In the genomic region with DNA sequence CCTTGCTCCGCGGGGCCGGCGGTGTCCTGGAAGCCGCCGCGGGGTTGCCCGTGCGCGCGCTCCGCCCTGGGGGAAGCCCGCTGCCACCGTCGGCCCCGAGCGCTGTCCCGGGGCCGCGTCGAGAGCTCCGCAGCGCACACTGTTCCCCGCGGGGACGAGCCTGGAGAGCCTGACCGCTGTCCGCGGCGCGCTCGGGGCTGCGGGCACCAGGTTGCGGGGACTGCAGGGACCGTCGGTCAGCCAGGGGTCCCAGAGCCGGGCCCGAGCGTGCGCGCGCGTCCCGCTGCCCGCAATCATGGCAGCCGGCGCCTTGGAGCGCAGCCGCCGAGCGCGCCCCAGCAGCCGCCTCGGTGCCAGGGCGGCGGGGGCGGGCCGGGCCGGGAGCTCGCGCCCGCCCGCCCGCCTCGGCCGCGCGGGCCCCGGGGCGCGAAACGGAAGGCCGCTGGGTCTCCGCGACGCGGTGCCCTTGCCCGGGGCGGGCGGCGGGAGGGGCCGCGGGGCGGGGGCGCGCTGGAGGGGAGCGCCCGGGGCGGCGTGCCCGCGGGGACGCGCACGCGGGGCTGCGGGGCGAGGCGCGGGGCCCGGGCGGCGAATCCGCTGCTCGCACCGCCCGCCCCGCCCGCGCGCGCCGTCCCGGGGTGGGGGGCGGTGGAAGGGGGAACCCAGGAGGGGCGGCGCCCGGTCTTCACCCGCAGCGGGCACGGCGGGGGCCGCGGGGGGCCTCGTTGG, we compare ENCODE assay signal across 8 cellular contexts.
DNase-seq lines count a peak whose midpoint lies in the region; ATAC-seq and TF ChIP-seq lines count a peak whose summit lies in the region.

No MANE protein-coding gene starts in this region.

- no peaks in the 10 kb centered on the region for H3K27me3 ChIP-seq in esophagus squamous epithelium
- no peaks in the 10 kb centered on the region for H3K27me3 ChIP-seq in muscle layer of colon (ENCODE audit: control insufficient read depth in 1 of 2, insufficient read depth in 2 of 2, low read length in 2 of 2)
- no peaks in the 10 kb centered on the region for H3K27me3 ChIP-seq in thoracic aorta (replicated peaks; ENCODE audit: insufficient read depth)

- H3K27ac ChIP-seq in esophagus squamous epithelium: peak overlapping the region; percentile 99 to 100 (median 100)
- H3K27ac ChIP-seq in muscle layer of colon (ENCODE audit: low read depth, low read length): peak overlapping the region; percentile 92
- H3K27ac ChIP-seq in thoracic aorta: peak overlapping the region; percentile 98

- H3K4me3 Mint-ChIP-seq in activated CD8-positive, alpha-beta T cell treated with anti-CD3 and anti-CD28 coated beads for 36 hours: peak overlapping the region; percentile 78

- WGBS in esophagus squamous epithelium, 2 donors: 0% methylated on average over 4 of the region's 125 CpGs; no CpG with 5 or more reads in 1 of the 2 donors

- no peaks in the 10 kb centered on the region for H3K36me3 Mint-ChIP-seq in activated CD8-positive, alpha-beta T cell treated with anti-CD3 and anti-CD28 coated beads for 36 hours (ENCODE audit: low read depth)

- H3K4me1 Mint-ChIP-seq in activated CD8-positive, alpha-beta T cell treated with anti-CD3 and anti-CD28 coated beads for 36 hours (ENCODE audit: low read depth): peaks cover 27% of the 10 kb centered on the region

- no peak for TF ChIP-seq CTCF in activated CD8-positive, alpha-beta T cell treated with anti-CD3 and anti-CD28 coated beads for 36 hours (IDR thresholded peaks at IDR 0.05)
- TF ChIP-seq CTCF in esophagus squamous epithelium (IDR thresholded peaks at IDR 0.05) (no peak), thoracic aorta (IDR thresholded peaks at IDR 0.05) (no peak)

- peak overlapping the region; percentile 98 for H3K9ac ChIP-seq in muscle layer of colon (ENCODE audit: low read length)

- H3K4me3 ChIP-seq in esophagus squamous epithelium (peak overlapping the region; percentile 73 to 96 (median 91)), muscle layer of colon (ENCODE audit: low read depth in 1 of 2, low read length in 2 of 2) (peak overlapping the region; percentile 66), thoracic aorta (peak overlapping the region; percentile 90)

- CTCF ChIA-PET in activated CD8-positive, alpha-beta T cell treated with anti-CD3 and anti-CD28 coated beads for 36 hours (lab: Charles Lee): interaction anchor here (0.5 to 2.3 kb wide), 4 partner anchors 14 to 65 kb away, joined by 3 to 7 read pairs (median 4); no protein-coding TSS in a partner anchor

- no peaks in the 10 kb centered on the region for H3K9me3 ChIP-seq in esophagus squamous epithelium
- H3K9me3 ChIP-seq in muscle layer of colon (ENCODE audit: low read length): no peaks in the 10 kb centered on the region
- no peaks in the 10 kb centered on the region for H3K9me3 ChIP-seq in thoracic aorta

- H3K9me3 Mint-ChIP-seq in activated CD8-positive, alpha-beta T cell treated with anti-CD3 and anti-CD28 coated beads for 36 hours: no peaks in the 10 kb centered on the region

- POLR2A ChIA-PET in activated CD8-positive, alpha-beta T cell treated with anti-CD3 and anti-CD28 coated beads for 36 hours (lab: Charles Lee): interaction anchor here (0.7 to 2.1 kb wide), 5 partner anchors 16 to 78 kb away, joined by 3 to 14 read pairs (median 3); no protein-coding TSS in a partner anchor

- TF ChIP-seq POLR2A in esophagus squamous epithelium (IDR thresholded peaks at IDR 0.05): peak in 1 of 4 donors; percentile 63

- H3K27ac Mint-ChIP-seq in activated CD8-positive, alpha-beta T cell treated with anti-CD3 and anti-CD28 coated beads for 36 hours: no peak overlapping the region

- peak; percentile 65 for ATAC-seq in activated CD8-positive, alpha-beta T cell treated with anti-CD3 and anti-CD28 coated beads for 36 hours
- ATAC-seq in thoracic aorta (ENCODE audit: insufficient number of reproducible peaks, low FRiP score, low read depth): peak; percentile 35
- no peak for ATAC-seq in HG02610 (IDR thresholded peaks at IDR 0.05; ENCODE audit: unreplicated experiment)

- H3K4me1 ChIP-seq in esophagus squamous epithelium: peaks cover 27 to 75% (median 35%) of the 10 kb centered on the region in 3 donors
- peaks cover 43% of the 10 kb centered on the region for H3K4me1 ChIP-seq in muscle layer of colon (ENCODE audit: insufficient read depth, low read length)
- H3K4me1 ChIP-seq in thoracic aorta (ENCODE audit: control insufficient read depth in 1 of 2, low read depth in 2 of 2): peaks cover 23 to 57% of the 10 kb centered on the region in 2 donors

- DNase-seq in SIG-M5 treated with dmso at 0.1 percent for 504 hours (lab: John Stamatoyannopoulos, UW; ENCODE audit: unreplicated experiment): peak; percentile 72
- DNase-seq in SIG-M5 (lab: John Stamatoyannopoulos, UW): no peak
- peak; percentile 35 for DNase-seq in MV-4-11 (lab: John Stamatoyannopoulos, UW)
- DNase-seq in activated CD8-positive, alpha-beta T cell treated with anti-CD3 and anti-CD28 coated beads for 36 hours: peak; percentile 43
- no peak for DNase-seq in esophagus squamous epithelium (lab: John Stamatoyannopoulos, UW)
- DNase-seq in thoracic aorta (ENCODE audit: low spot score): no peak

- H3K27me3 Mint-ChIP-seq in activated CD8-positive, alpha-beta T cell treated with anti-CD3 and anti-CD28 coated beads for 36 hours: peaks cover 7% of the 10 kb centered on the region

- H3K36me3 ChIP-seq in esophagus squamous epithelium: no peaks in the 10 kb centered on the region
- H3K36me3 ChIP-seq in muscle layer of colon (ENCODE audit: insufficient read depth, low read length): peaks cover 9% of the 10 kb centered on the region
- no peaks in the 10 kb centered on the region for H3K36me3 ChIP-seq in thoracic aorta

- intact Hi-C loops in activated CD8-positive, alpha-beta T cell treated with anti-CD3 and anti-CD28 coated beads for 36 hours (cut with micrococcal nuclease): no loop called here
- intact Hi-C loops in esophagus squamous epithelium (cut with DNase I): no loop called here

Comparison
In these comparisons a context has a peak if more than half of its experiments do, and no peak if none do; other contexts are left out.
1. DNase-seq: peak in SIG-M5 treated with dmso at 0.1 percent for 504 hours (single experiment), MV-4-11 (single experiment) and activated CD8-positive, alpha-beta T cell treated with anti-CD3 and anti-CD28 coated beads for 36 hours (single experiment); none in SIG-M5 (single experiment), esophagus squamous epithelium (single experiment) and thoracic aorta (single experiment).
2. Peak in every context shown above with its lines, with median percentiles within 50 percentile points of each other: H3K27ac ChIP-seq and H3K4me3 ChIP-seq.